9 cellular contexts compared by ENCODE assay signal in genomic region chr14:21026251-21026987, GRCh38. TPM values are rescaled to one million over a fixed set of nuclear protein-coding genes. Genes with fewer than 3 reads are reported as not detected.
DNase-seq lines count a peak whose midpoint lies in the region; ATAC-seq and TF ChIP-seq lines count a peak whose summit lies in the region.
"Had no signal": no experiment of that assay in that cellular context is flagged by ENCODE, and none has a peak within 500 bp of the region (broad histone marks: within the 10 kb centered on the region; RNA-seq: fewer than 3 reads in every experiment).

No MANE protein-coding gene starts in this region.

- peak overlapping the region; percentile 29 for H3K27ac Mint-ChIP-seq in activated naive CD4-positive, alpha-beta T cell treated with anti-CD3 and anti-CD28 coated beads, Interleukin-2, amount 10 ng/mL, durations not matched to agents 7 days and 5 days
- H3K27ac Mint-ChIP-seq in activated naive CD4-positive, alpha-beta T cell treated with anti-CD3 and anti-CD28 coated beads, Interleukin-2, amount 50 U/mL, for 72 hours: no peak overlapping the region
- no peak overlapping the region for H3K27ac Mint-ChIP-seq in glutamatergic neuron (ENCODE audit: unreplicated experiment)
- peak overlapping the region; percentile 81 to 89 (median 88) for H3K27ac Mint-ChIP-seq in nephron

- H3K36me3 Mint-ChIP-seq in activated naive CD4-positive, alpha-beta T cell treated with anti-CD3 and anti-CD28 coated beads, Interleukin-2, amount 10 ng/mL, durations not matched to agents 7 days and 5 days: no peaks in the 10 kb centered on the region
- H3K36me3 Mint-ChIP-seq in activated naive CD4-positive, alpha-beta T cell treated with anti-CD3 and anti-CD28 coated beads, Interleukin-2, amount 50 U/mL, for 72 hours: no peaks in the 10 kb centered on the region
- H3K36me3 Mint-ChIP-seq in glutamatergic neuron (ENCODE audit: unreplicated experiment) (peaks cover 4% of the 10 kb centered on the region), nephron (ENCODE audit: low read depth) (peaks cover 7% of the 10 kb centered on the region)

- peaks cover 13% of the 10 kb centered on the region for H3K4me1 Mint-ChIP-seq in activated naive CD4-positive, alpha-beta T cell treated with anti-CD3 and anti-CD28 coated beads, Interleukin-2, amount 10 ng/mL, durations not matched to agents 7 days and 5 days
- H3K4me1 Mint-ChIP-seq in glutamatergic neuron (ENCODE audit: low read depth, unreplicated experiment) (peaks cover 4% of the 10 kb centered on the region), nephron (peaks cover 39% of the 10 kb centered on the region)

- peak overlapping the region; percentile 65 to 76 (median 75) for H3K4me3 ChIP-seq in tibial nerve

- CTCF ChIA-PET in activated naive CD4-positive, alpha-beta T cell treated with anti-CD3 and anti-CD28 coated beads, Interleukin-2, amount 10 ng/mL, durations not matched to agents 7 days and 5 days (lab: Charles Lee): interaction anchor here (0.8 to 1.6 kb wide), 4 partner anchors 10 to 77 kb away, joined by 3 to 5 read pairs (median 4); no protein-coding TSS in a partner anchor

- H3K27ac ChIP-seq in tibial nerve: peak overlapping the region; percentile 92 to 99 (median 96)

- peaks cover 66% of the 10 kb centered on the region for H3K27me3 Mint-ChIP-seq in activated naive CD4-positive, alpha-beta T cell treated with anti-CD3 and anti-CD28 coated beads, Interleukin-2, amount 10 ng/mL, durations not matched to agents 7 days and 5 days
- H3K27me3 Mint-ChIP-seq in glutamatergic neuron (ENCODE audit: unreplicated experiment): peaks cover 5% of the 10 kb centered on the region
- peaks cover under 1% of the 10 kb centered on the region for H3K27me3 Mint-ChIP-seq in nephron (ENCODE audit: low read depth)

- no peak for DNase-seq in activated naive CD4-positive, alpha-beta T cell treated with anti-CD3 and anti-CD28 coated beads, Interleukin-2, amount 10 ng/mL, durations not matched to agents 7 days and 5 days
- no peak for DNase-seq in activated naive CD4-positive, alpha-beta T cell treated with anti-CD3 and anti-CD28 coated beads, Interleukin-2, amount 50 U/mL, for 72 hours (ENCODE audit: low spot score in 2 of 2)
- no peak for DNase-seq in glutamatergic neuron
- DNase-seq in tibial nerve (ENCODE audit: low spot score in 2 of 2): peak in 1 of 2 donors; percentile 40
- DNase-seq in stimulated activated naive CD8-positive, alpha-beta T cell treated with anti-CD3 and anti-CD28 coated beads, Interleukin-15, Interleukin-2, amounts not matched to agents 100 U/mL and 50 U/mL, for 24 hours: no peak
- no peak for DNase-seq in DMS153 (lab: John Stamatoyannopoulos, UW)

- H3K9me3 Mint-ChIP-seq in activated naive CD4-positive, alpha-beta T cell treated with anti-CD3 and anti-CD28 coated beads, Interleukin-2, amount 10 ng/mL, durations not matched to agents 7 days and 5 days: no peaks in the 10 kb centered on the region
- H3K9me3 Mint-ChIP-seq in activated naive CD4-positive, alpha-beta T cell treated with anti-CD3 and anti-CD28 coated beads, Interleukin-2, amount 50 U/mL, for 72 hours: no peaks in the 10 kb centered on the region
- H3K9me3 Mint-ChIP-seq in glutamatergic neuron (ENCODE audit: unreplicated experiment) (peaks cover 10% of the 10 kb centered on the region), nephron (no peaks in the 10 kb centered on the region)

- H3K27me3 ChIP-seq in tibial nerve: no peaks in the 10 kb centered on the region

- H3K36me3 ChIP-seq in tibial nerve: peaks cover 0 to 10% (median 0%) of the 10 kb centered on the region in 3 donors

- no peak for TF ChIP-seq CTCF in glutamatergic neuron (IDR thresholded peaks at IDR 0.05; ENCODE audit: partially characterized antibody, unreplicated experiment)
- TF ChIP-seq CTCF in nephron (IDR thresholded peaks at IDR 0.05; ENCODE audit: unreplicated experiment in 3 of 3): no peak
- TF ChIP-seq CTCF in tibial nerve (IDR thresholded peaks at IDR 0.05): no peak

- ATAC-seq in activated naive CD4-positive, alpha-beta T cell treated with anti-CD3 and anti-CD28 coated beads, Interleukin-2, amount 50 U/mL, for 72 hours: no peak
- ATAC-seq in stimulated activated naive CD8-positive, alpha-beta T cell treated with anti-CD3 and anti-CD28 coated beads, Interleukin-15, Interleukin-2, amounts not matched to agents 100 U/mL and 50 U/mL, for 24 hours: no peak
- ATAC-seq in GM21381 (IDR thresholded peaks at IDR 0.05; ENCODE audit: unreplicated experiment): no peak

- no peaks in the 10 kb centered on the region for H3K9me3 ChIP-seq in tibial nerve

- WGBS in tibial nerve, 2 donors: 30 to 37% methylated on average over 8 of the region's 8 CpGs

- H3K4me3 Mint-ChIP-seq in activated naive CD4-positive, alpha-beta T cell treated with anti-CD3 and anti-CD28 coated beads, Interleukin-2, amount 10 ng/mL, durations not matched to agents 7 days and 5 days: peak overlapping the region; percentile 11
- peak overlapping the region; percentile 88 for H3K4me3 Mint-ChIP-seq in glutamatergic neuron (ENCODE audit: unreplicated experiment)
- peak overlapping the region; percentile 93 to 95 (median 94) for H3K4me3 Mint-ChIP-seq in nephron

- peak in 1 of 2 donors; percentile 8 for TF ChIP-seq EP300 in tibial nerve (IDR thresholded peaks at IDR 0.05)

- H3K4me1 ChIP-seq in tibial nerve: peaks cover 0 to 56% (median 14%) of the 10 kb centered on the region in 4 donors

- peak in 1 of 2 donors; percentile 19 for TF ChIP-seq POLR2A in tibial nerve (IDR thresholded peaks at IDR 0.05)

RNA-seq across cellular contexts. Expression of gene NDRG2, which starts 1.6 kb away (rescaled TPM):
- 1 to 10 TPM; 7.6 to 7.8 TPM for total RNA-seq in activated naive CD4-positive, alpha-beta T cell treated with anti-CD3 and anti-CD28 coated beads, Interleukin-2, amount 50 U/mL, for 72 hours
- total RNA-seq in glutamatergic neuron (ENCODE audit: unreplicated experiment) (33.1 TPM), tibial nerve (100 to 1,000 TPM; 370 to 971 (median 750) TPM)

RNA-seq across cellular contexts. Expression of gene TPPP2, which starts 3.6 kb away (rescaled TPM):
- not detected for total RNA-seq in activated naive CD4-positive, alpha-beta T cell treated with anti-CD3 and anti-CD28 coated beads, Interleukin-2, amount 50 U/mL, for 72 hours
- total RNA-seq in glutamatergic neuron (ENCODE audit: unreplicated experiment) (not detected), tibial nerve (not detected)
- total RNA-seq: A673 had no signal

RNA-seq across cellular contexts. Expression of gene RNASE13, which starts 8.2 kb away (rescaled TPM):
- total RNA-seq in activated naive CD4-positive, alpha-beta T cell treated with anti-CD3 and anti-CD28 coated beads, Interleukin-2, amount 50 U/mL, for 72 hours: not detected
- not detected for total RNA-seq in glutamatergic neuron (ENCODE audit: unreplicated experiment)
- total RNA-seq in tibial nerve: not detected
- total RNA-seq: A673 had no signal

RNA-seq across cellular contexts. Expression of gene RNASE7, which starts 15.7 kb away (rescaled TPM):
- not detected for total RNA-seq in activated naive CD4-positive, alpha-beta T cell treated with anti-CD3 and anti-CD28 coated beads, Interleukin-2, amount 50 U/mL, for 72 hours
- total RNA-seq in glutamatergic neuron (ENCODE audit: unreplicated experiment) (not detected), tibial nerve (not detected)
- total RNA-seq: A673 had no signal

RNA-seq across cellular contexts. Expression of gene SLC39A2, which starts 27.3 kb away (rescaled TPM):
- under 1 TPM in 1 of 2 donors, not detected in 1; 0.27 TPM for total RNA-seq in activated naive CD4-positive, alpha-beta T cell treated with anti-CD3 and anti-CD28 coated beads, Interleukin-2, amount 50 U/mL, for 72 hours
- total RNA-seq in glutamatergic neuron (ENCODE audit: unreplicated experiment): not detected
- not detected for total RNA-seq in tibial nerve
- total RNA-seq: A673 had no signal

Comparison
In these comparisons a context has a peak if more than half of its experiments do, and no peak if none do; other contexts are left out.
1. H3K27ac Mint-ChIP-seq: peak in activated naive CD4-positive, alpha-beta T cell treated with anti-CD3 and anti-CD28 coated beads, Interleukin-2, amount 10 ng/mL, durations not matched to agents 7 days and 5 days (single experiment) and nephron (3 of 3); none in activated naive CD4-positive, alpha-beta T cell treated with anti-CD3 and anti-CD28 coated beads, Interleukin-2, amount 50 U/mL, for 72 hours (0 of 2) and glutamatergic neuron (single experiment).
2. H3K4me3 Mint-ChIP-seq: peak in every context shown above with its lines; median percentile 94 in nephron; 88 in glutamatergic neuron; 11 in activated naive CD4-positive, alpha-beta T cell treated with anti-CD3 and anti-CD28 coated beads, Interleukin-2, amount 10 ng/mL, durations not matched to agents 7 days and 5 days.
3. RNA of gene NDRG2, which starts 1.6 kb away (total RNA-seq): 370 to 971 TPM in tibial nerve; 33.1 TPM in glutamatergic neuron (single experiment) and 7.6 to 7.8 TPM in activated naive CD4-positive, alpha-beta T cell treated with anti-CD3 and anti-CD28 coated beads, Interleukin-2, amount 50 U/mL, for 72 hours; every median in the first group is over 10 times any median in the second.